ENCODE assay signal across 8 cellular contexts in the genomic region with DNA sequence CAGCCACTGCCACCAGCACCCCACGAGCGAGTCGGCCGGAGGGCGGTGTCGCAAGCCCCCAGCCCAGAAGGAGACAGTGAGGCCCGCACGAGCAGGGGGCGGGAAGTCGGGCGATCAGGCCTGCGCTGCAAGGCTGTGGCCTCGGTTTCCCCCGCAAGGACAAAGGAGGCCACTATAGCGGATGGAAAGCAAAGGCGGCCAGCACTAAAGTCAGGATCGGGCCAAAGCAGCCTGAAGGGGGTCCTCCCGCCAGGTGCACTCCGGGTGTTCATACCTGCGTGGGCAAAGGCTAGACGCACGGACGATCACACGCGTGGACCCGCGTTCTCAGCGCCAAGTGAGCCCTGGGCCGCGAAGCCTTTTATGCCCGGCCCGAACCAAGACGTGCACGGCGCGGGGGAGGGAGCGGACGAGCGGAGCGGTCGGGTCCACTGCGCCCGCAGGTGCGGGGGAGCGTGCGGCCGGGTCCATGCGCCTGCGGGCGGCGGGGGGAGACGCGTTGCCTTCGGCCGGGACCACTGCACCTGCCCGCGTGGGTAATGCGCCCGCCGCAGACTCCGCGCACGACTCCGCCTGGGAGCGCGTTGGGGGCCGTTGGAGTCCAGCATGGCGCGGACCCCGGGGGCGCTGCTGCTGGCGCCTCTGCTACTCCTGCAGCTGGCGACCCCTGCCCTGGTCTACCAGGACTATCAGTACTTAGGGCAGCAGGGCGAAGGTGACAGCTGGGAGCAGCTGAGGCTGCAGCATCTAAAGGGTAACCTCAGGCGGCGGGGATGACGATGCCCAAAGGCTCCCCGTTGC.
DNase-seq lines count a peak whose midpoint lies in the region; ATAC-seq and TF ChIP-seq lines count a peak whose summit lies in the region.

A gene (minus strand): TSS at position 335 of the 801 bp plus-strand sequence. CDS start 539 bp downstream, outside the sequence.
A gene (plus strand): TSS at position 604 of the 801 bp plus-strand sequence. CDS start 3 bp downstream, at position 607.

- H3K9me3 Mint-ChIP-seq in activated T-cell treated with anti-CD3 and anti-CD28 coated beads, Interleukin-2, amount 50 U/mL, for 24 hours = no peaks in the 10 kb centered on the region

- no peaks in the 10 kb centered on the region for H3K27me3 Mint-ChIP-seq in activated T-cell treated with anti-CD3 and anti-CD28 coated beads, Interleukin-2, amount 50 U/mL, for 24 hours

- H3K4me3 Mint-ChIP-seq in activated T-cell treated with anti-CD3 and anti-CD28 coated beads, Interleukin-2, amount 50 U/mL, for 24 hours = peak within 1 kb of the TSS; percentile 91

- peaks cover 33% of the 10 kb centered on the region for H3K4me1 Mint-ChIP-seq in activated T-cell treated with anti-CD3 and anti-CD28 coated beads, Interleukin-2, amount 50 U/mL, for 24 hours (ENCODE audit: low read depth)

- ATAC-seq in HG03354 (IDR thresholded peaks at IDR 0.05; ENCODE audit: poor library complexity, severe bottlenecking, unreplicated experiment) (peak; percentile 38), HG03039 (IDR thresholded peaks at IDR 0.05; ENCODE audit: unreplicated experiment) (no peak)

- DNase-seq in COLO668 (lab: John Stamatoyannopoulos, UW; ENCODE audit: unreplicated experiment) (peak; percentile 95), NOMO-1 treated with DMSO at 0.1 percent for 48 hours (lab: John Stamatoyannopoulos, UW; ENCODE audit: unreplicated experiment) (peak; percentile 66), erythroblast (lab: John Stamatoyannopoulos, UW) (peak; percentile 93 to 95), middle frontal gyrus (ENCODE audit: extremely low spot score, low spot score) (peak; percentile 67)
- peak; percentile 85 for DNase-seq in activated T-cell treated with anti-CD3 and anti-CD28 coated beads, Interleukin-2, amount 50 U/mL, for 24 hours
- DNase-seq in stimulated activated naive CD4-positive, alpha-beta T cell treated with Interleukin-2 at 50 U/mL for 16 hours (lab: John Stamatoyannopoulos, UW) = peak; percentile 70

- H3K27ac Mint-ChIP-seq in activated T-cell treated with anti-CD3 and anti-CD28 coated beads, Interleukin-2, amount 50 U/mL, for 24 hours = peak within 1 kb of the TSS; percentile 87

- H3K36me3 Mint-ChIP-seq in activated T-cell treated with anti-CD3 and anti-CD28 coated beads, Interleukin-2, amount 50 U/mL, for 24 hours (ENCODE audit: low read depth) = peaks cover 47% of the 10 kb centered on the region

- TF ChIP-seq POLR2A in erythroblast (IDR thresholded peaks at IDR 0.05; ENCODE audit: low read length) = peak; percentile 99
